ENCODE assay signal across 23 cellular contexts in genomic region chr5:54347221-54347865, GRCh38.
"Had no signal": no experiment of that assay in that cellular context is flagged by ENCODE, and none has a peak within 500 bp of the region (broad histone marks: within the 10 kb centered on the region; RNA-seq: fewer than 3 reads in every experiment).

No MANE protein-coding gene starts in this region.

- H3K36me3 Mint-ChIP-seq: immature natural killer cell, neural progenitor cell had no signal

- H3K4me2 ChIP-seq: neural progenitor cell had no signal

- H3K36me3 ChIP-seq: adrenal gland, breast epithelium, gastroesophageal sphincter, heart right ventricle, neural progenitor cell, prostate gland, tibial nerve, uterus had no signal

- H3K9me3 ChIP-seq: adrenal gland, prostate gland, uterus had no signal

- H3K27ac ChIP-seq: adrenal gland, breast epithelium, gastroesophageal sphincter, heart right ventricle, neural progenitor cell, prostate gland, skin epidermis, tibial nerve, uterus, VCaP had no signal

- H3K4me1 Mint-ChIP-seq: activated naive CD4-positive, alpha-beta T cell treated with anti-CD3 and anti-CD28 coated beads, Interleukin-2, amount 50 U/mL, for 24 hours; immature natural killer cell; naive thymus-derived CD4-positive, alpha-beta T cell; neural progenitor cell had no signal

- DNase-seq: activated CD4-positive, alpha-beta T cell treated with anti-CD3 and anti-CD28 coated beads, Interleukin-2, amount 50 U/mL, for 1 hour; activated CD4-positive, CD25-positive, alpha-beta regulatory T cell treated with anti-CD3 and anti-CD28 coated beads, Interleukin-2, amount 50 U/mL, for 72 hours; activated CD8-positive, alpha-beta memory T cell treated with anti-CD3 and anti-CD28 coated beads, Interleukin-2, amount 50 U/mL, for 48 hours; activated effector memory CD4-positive, alpha-beta T cell treated with anti-CD3 and anti-CD28 coated beads, Interleukin-2, amount 50 U/mL, for 16 hours; activated T-cell treated with anti-CD3 and anti-CD28 coated beads, Interleukin-2, amount 50 U/mL, for 72 hours; adrenal gland; cortex of kidney; heart right ventricle; immature natural killer cell; mesenchymal stem cell; naive thymus-derived CD4-positive, alpha-beta T cell; right cardiac atrium; uterus had no signal

- H3K27me3 ChIP-seq: adrenal gland, breast epithelium, gastroesophageal sphincter, heart right ventricle, neural progenitor cell, tibial nerve, uterus had no signal

- H3K4me1 ChIP-seq: adrenal gland, breast epithelium, gastroesophageal sphincter, neural progenitor cell, prostate gland, tibial nerve, uterus had no signal

- FAIRE-seq: astrocyte had no signal

- ATAC-seq: activated T-cell treated with anti-CD3 and anti-CD28 coated beads, Interleukin-2, amount 50 U/mL, for 72 hours; gastroesophageal sphincter; heart right ventricle; naive thymus-derived CD4-positive, alpha-beta T cell; right cardiac atrium had no signal

- H3K27me3 Mint-ChIP-seq: stimulated activated naive CD8-positive, alpha-beta T cell treated with anti-CD3 and anti-CD28 coated beads, Interleukin-15, Interleukin-2, amounts not matched to agents 100 ng/mL and 50 ng/mL, for 24 hours had no signal

- H3K27ac Mint-ChIP-seq: activated naive CD4-positive, alpha-beta T cell treated with anti-CD3 and anti-CD28 coated beads, Interleukin-2, amount 50 U/mL, for 24 hours; activated T-cell treated with anti-CD3 and anti-CD28 coated beads, Interleukin-2, amount 50 U/mL, for 72 hours; immature natural killer cell; naive thymus-derived CD4-positive, alpha-beta T cell; neural progenitor cell; stimulated activated naive CD8-positive, alpha-beta T cell treated with anti-CD3 and anti-CD28 coated beads, Interleukin-15, Interleukin-2, amounts not matched to agents 100 ng/mL and 50 ng/mL, for 24 hours had no signal

- H3K9ac ChIP-seq: neural progenitor cell had no signal

- H3K4me3 Mint-ChIP-seq: activated naive CD4-positive, alpha-beta T cell treated with anti-CD3 and anti-CD28 coated beads, Interleukin-2, amount 50 U/mL, for 24 hours; activated T-cell treated with anti-CD3 and anti-CD28 coated beads, Interleukin-2, amount 50 U/mL, for 72 hours; immature natural killer cell; naive thymus-derived CD4-positive, alpha-beta T cell; neural progenitor cell; stimulated activated naive CD8-positive, alpha-beta T cell treated with anti-CD3 and anti-CD28 coated beads, Interleukin-15, Interleukin-2, amounts not matched to agents 100 ng/mL and 50 ng/mL, for 24 hours had no signal

- H2AFZ ChIP-seq: neural progenitor cell had no signal

- H3K4me3 ChIP-seq: adrenal gland, breast epithelium, gastroesophageal sphincter, heart right ventricle, neural progenitor cell, prostate gland, skin epidermis, tibial nerve, uterus had no signal
